Comparison of ENCODE assay signal across 14 cellular contexts in genomic region chr17:79020631-79021301, GRCh38. TPM values are rescaled to one million over a fixed set of nuclear protein-coding genes. Genes with fewer than 3 reads are reported as not detected.
DNase-seq lines count a peak whose midpoint lies in the region; ATAC-seq, FAIRE-seq and TF ChIP-seq lines count a peak whose summit lies in the region.
"Had no signal": no experiment of that assay in that cellular context is flagged by ENCODE, and none has a peak within 500 bp of the region (broad histone marks: within the 10 kb centered on the region; RNA-seq: fewer than 3 reads in every experiment).

No MANE protein-coding gene starts in this region.

- peaks cover 5% of the 10 kb centered on the region for H3K79me2 ChIP-seq in HepG2 (ENCODE audit: insufficient read depth, low read length)

- TF ChIP-seq CTCF in HFFc6 (IDR thresholded peaks at IDR 0.05) (no peak), chondrocyte (IDR thresholded peaks at IDR 0.05) (no peak), HepG2 (CRISPR knock-in tag; IDR thresholded peaks at IDR 0.05) (no peak), stomach (IDR thresholded peaks at IDR 0.05) (no peak)

- POLR2A ChIA-PET in HepG2 (lab: Yijun Ruan, JAX) = interaction anchor here (0.8 to 1.9 kb wide), 5 partner anchors 8 to 54 kb away, joined by 3 to 8 read pairs (median 4); partner anchors contain the start of genes CANT1 and ENGASE
- POLR2A ChIA-PET in activated CD4-positive, alpha-beta T cell treated with anti-CD3 and anti-CD28 coated beads for 36 hours (lab: Charles Lee) = no interaction called here

- no peak overlapping the region for H3K27ac ChIP-seq in HepG2 (ENCODE audit: extremely low read length, insufficient read depth, low read length)
- peak overlapping the region in 4 of 5 donors; percentile 63 to 76 (median 73) for H3K27ac ChIP-seq in stomach
- H3K27ac ChIP-seq: KMS-11 had no signal

- H3K27me3 Mint-ChIP-seq in HFFc6 (ENCODE audit: insufficient read depth) (peaks cover 4% of the 10 kb centered on the region; the same call in 1 of the 2 replicates), chondrocyte (ENCODE audit: low read depth) (peaks cover 4% of the 10 kb centered on the region)
- peaks cover 27% of the 10 kb centered on the region for H3K27me3 Mint-ChIP-seq in activated CD4-positive, alpha-beta T cell treated with anti-CD3 and anti-CD28 coated beads for 36 hours

- H3K27me3 ChIP-seq in HepG2 (ENCODE audit: control insufficient read depth in 1 of 2, insufficient read depth in 2 of 2, low read length in 2 of 2) = no peaks in the 10 kb centered on the region
- H3K27me3 ChIP-seq in stomach = peaks cover 0 to 31% (median 20%) of the 10 kb centered on the region in 3 donors

- no peak for ATAC-seq in HepG2
- ATAC-seq in activated CD4-positive, alpha-beta T cell treated with anti-CD3 and anti-CD28 coated beads for 36 hours = no peak
- ATAC-seq: activated T-cell treated with anti-CD3 and anti-CD28 coated beads, Interleukin-2, amount 50 U/mL, for 72 hours had no signal

- TF ChIP-seq POLR2A in HepG2 (IDR thresholded peaks at IDR 0.05; ENCODE audit: insufficient read depth in 1 of 2, low read depth in 2 of 2, low read length in 2 of 2) (no peak), stomach (IDR thresholded peaks at IDR 0.05) (no peak)

- peaks cover 5% of the 10 kb centered on the region; the same call in 1 of the 2 replicates for H3K9me3 ChIP-seq in HepG2 (ENCODE audit: low read length)
- no peaks in the 10 kb centered on the region for H3K9me3 ChIP-seq in stomach

- peaks cover 50% of the 10 kb centered on the region for H3K4me1 ChIP-seq in HepG2 (ENCODE audit: insufficient read depth, low read length)
- peaks cover 58 to 71% (median 64%) of the 10 kb centered on the region in 4 donors for H3K4me1 ChIP-seq in stomach

- TF ChIP-seq EP300 in HepG2 (IDR thresholded peaks at IDR 0.05; ENCODE audit: low read depth in 2 of 2, low read length in 2 of 2) = no peak
- no peak for TF ChIP-seq EP300 in HepG2 (CRISPR knock-in tag; IDR thresholded peaks at IDR 0.05; ENCODE audit: borderline replicate concordance)
- no peak for TF ChIP-seq EP300 in stomach (IDR thresholded peaks at IDR 0.05)

- no peak overlapping the region for H2AFZ ChIP-seq in HepG2 (ENCODE audit: low read length)

- no peak overlapping the region for H3K4me3 ChIP-seq in HepG2 (replicated peaks in 1 of 3; ENCODE audit: insufficient read depth in 1 of 3, low read depth in 2 of 3, low read length in 3 of 3)
- H3K4me3 ChIP-seq in stomach = no peak overlapping the region

- peak overlapping the region; percentile 47; the same call in 1 of the 2 replicates for H3K4me2 ChIP-seq in HepG2 (ENCODE audit: low read depth, low read length)
- H3K4me2 ChIP-seq: KMS-11 had no signal

- no peak for TF ChIP-seq RAD21 in HepG2 (CRISPR knock-in tag; IDR thresholded peaks at IDR 0.05)

- in situ Hi-C loops in HepG2 (cut with HindIII; ENCODE audit: extremely low pct_ligation_motif_present, low pct_unique_long_range_greater_than_20kb) = no loop called here

- no peak for FAIRE-seq in HepG2 (lab: Jason Lieb, UNC)

- CTCF ChIA-PET in HepG2 (lab: Yijun Ruan, JAX; ENCODE audit: low intra/inter-chr PET ratio, low total read pairs) = interaction anchor here (2.2 to 4.9 kb wide), 2 partner anchors 21 to 24 kb away, joined by 21 to 71 read pairs; no protein-coding TSS in a partner anchor
- CTCF ChIA-PET in activated CD4-positive, alpha-beta T cell treated with anti-CD3 and anti-CD28 coated beads for 36 hours (lab: Charles Lee) = interaction anchor here (0.7 to 1.2 kb wide), 4 partner anchors 15 to 98 kb away, joined by 3 to 4 read pairs (median 4); no protein-coding TSS in a partner anchor

- BruUV-seq in HepG2 (replicated peaks; lab: Mats Ljungman, UMichigan) = no TSS peak

- intact Hi-C loops in HepG2 (cut with micrococcal nuclease; ENCODE audit: unreplicated experiment) = no loop called here
- intact Hi-C loops in stomach (cut with DNase I; ENCODE audit: low total_unique reads) = no loop called here
- intact Hi-C loops in activated CD4-positive, alpha-beta T cell treated with anti-CD3 and anti-CD28 coated beads for 36 hours (cut with DNase I, micrococcal nuclease) = no loop called here

- H3K9me3 Mint-ChIP-seq in HFFc6 = peaks cover 1% of the 10 kb centered on the region; the same call in 1 of the 2 replicates
- no peaks in the 10 kb centered on the region for H3K9me3 Mint-ChIP-seq in chondrocyte (ENCODE audit: low read depth)
- H3K9me3 Mint-ChIP-seq in activated CD4-positive, alpha-beta T cell treated with anti-CD3 and anti-CD28 coated beads for 36 hours (ENCODE audit: low read depth) = no peaks in the 10 kb centered on the region
- H3K9me3 Mint-ChIP-seq: activated T-cell treated with anti-CD3 and anti-CD28 coated beads, Interleukin-2, amount 50 U/mL, for 72 hours had no signal

- H3K4me1 Mint-ChIP-seq in HFFc6 (ENCODE audit: low read depth) (peaks cover 31% of the 10 kb centered on the region), chondrocyte (ENCODE audit: low read depth) (peaks cover 46% of the 10 kb centered on the region)
- H3K4me1 Mint-ChIP-seq in activated CD4-positive, alpha-beta T cell treated with anti-CD3 and anti-CD28 coated beads for 36 hours = peaks cover 3% of the 10 kb centered on the region

- H3K36me3 Mint-ChIP-seq in HFFc6 (ENCODE audit: low read depth) (no peaks in the 10 kb centered on the region), chondrocyte (ENCODE audit: low read depth) (peaks cover 1% of the 10 kb centered on the region)
- H3K36me3 Mint-ChIP-seq in activated CD4-positive, alpha-beta T cell treated with anti-CD3 and anti-CD28 coated beads for 36 hours (ENCODE audit: low read depth) = no peaks in the 10 kb centered on the region

- H3K36me3 ChIP-seq in HepG2 (replicated peaks in 1 of 2; ENCODE audit: control insufficient read depth in 1 of 2, insufficient read depth in 2 of 2, low read length in 2 of 2) (no peaks in the 10 kb centered on the region; a peak in 1 of 5 replicates), stomach (no peaks in the 10 kb centered on the region)

- H3K9ac ChIP-seq in HepG2 (ENCODE audit: insufficient read depth, low read depth, low read length) = no peak overlapping the region
- H3K9ac ChIP-seq: KMS-11 had no signal

- DNase-seq in HFFc6 (no peak), chondrocyte (ENCODE audit: low spot score) (no peak), HepG2 (ENCODE audit: low spot score) (no peak), stomach (no peak), T-helper 9 cell (no peak), GOT3 (lab: John Stamatoyannopoulos, UW) (no peak), A172 (ENCODE audit: low spot score) (no peak)
- DNase-seq in activated CD4-positive, alpha-beta T cell treated with anti-CD3 and anti-CD28 coated beads for 36 hours = no peak
- DNase-seq: activated CD4-positive, alpha-beta T cell treated with anti-CD3 and anti-CD28 coated beads, Interleukin-2, amount 50 U/mL, for 1 hour; activated T-cell treated with anti-CD3 and anti-CD28 coated beads, Interleukin-2, amount 50 U/mL, for 72 hours; DMS79; NCI-H1694 treated with DMSO at 0.1 percent for 48 hours; NCI-H748 treated with DMSO at 0.1 percent for 48 hours had no signal

- peak overlapping the region; percentile 55; the same call in 1 of the 2 replicates for H3K27ac Mint-ChIP-seq in HFFc6
- peak overlapping the region; percentile 88 for H3K27ac Mint-ChIP-seq in chondrocyte (ENCODE audit: unreplicated experiment)
- H3K27ac Mint-ChIP-seq in activated CD4-positive, alpha-beta T cell treated with anti-CD3 and anti-CD28 coated beads for 36 hours = no peak overlapping the region
- H3K27ac Mint-ChIP-seq: activated T-cell treated with anti-CD3 and anti-CD28 coated beads, Interleukin-2, amount 50 U/mL, for 72 hours had no signal

- WGBS in HepG2 (ENCODE audit: low lambda C conversion rate) = 73% methylated on average over 2 of the region's 2 CpGs
- WGBS in stomach, 5 donors = 69 to 78% (median 73%) methylated on average over 2 of the region's 2 CpGs

- no peaks in the 10 kb centered on the region for H4K20me1 ChIP-seq in HepG2 (ENCODE audit: insufficient read depth, low read length)

- H3K4me3 Mint-ChIP-seq in HFFc6 (no peak overlapping the region), chondrocyte (ENCODE audit: unreplicated experiment) (no peak overlapping the region)
- H3K4me3 Mint-ChIP-seq in activated CD4-positive, alpha-beta T cell treated with anti-CD3 and anti-CD28 coated beads for 36 hours = no peak overlapping the region
- H3K4me3 Mint-ChIP-seq: activated T-cell treated with anti-CD3 and anti-CD28 coated beads, Interleukin-2, amount 50 U/mL, for 72 hours had no signal

RNA-seq across cellular contexts. Expression of gene C1QTNF1, which starts 3.2 kb away (rescaled TPM):
- 10 to 100 TPM in 2 of 6 experiments, 1 to 10 TPM in 4; 8.0 to 15.0 (median 8.6) TPM for total RNA-seq in HFFc6 (2021; fragmentation: NEBNext Ultra II Directional; extraction: Animal tissue kit (Norgen Biotek cat#: 25700))
- total RNA-seq in chondrocyte (74.7 to 96.2 TPM (median 74.9 TPM) in 3 replicates), HepG2 (2016; rRNA removed; fragmentation: Illumina TruSeq; extraction: Trizol) (0.18 and 0.36 TPM in 2 replicates), stomach (10 to 100 TPM in 3 of 5 donors, 1 to 10 TPM in 2; 6.4 to 20.3 (median 10.1) TPM)
- 0.30 TPM in 1 of 2 replicates, not detected in the other for total RNA-seq in HepG2 (2016; cell fraction: cytosol; rRNA removed; fragmentation: Illumina TruSeq; extraction: Trizol; ENCODE audit: low read depth)
- total RNA-seq in HepG2 (2016; cell fraction: insoluble cytoplasmic fraction; rRNA removed; fragmentation: Illumina TruSeq; extraction: Trizol) = 0.10 and 0.58 TPM in 2 replicates
- 0.06 and 0.31 TPM in 2 replicates for total RNA-seq in HepG2 (2016; cell fraction: membrane; rRNA removed; fragmentation: Illumina TruSeq; extraction: Trizol)
- 0.56 and 0.90 TPM in 2 replicates for total RNA-seq in HepG2 (2016; cell fraction: nucleus; rRNA removed; fragmentation: Illumina TruSeq; extraction: Trizol)
- polyA plus RNA-seq in HepG2 (2011; rRNA removed) (0.86 and 2.1 TPM in 2 replicates), stomach (10 to 100 TPM in 2 of 3 donors, 1 to 10 TPM in 1; 2.9 to 18.2 (median 15.3) TPM)
- polyA plus RNA-seq in HepG2 (2011; cell fraction: cytosol; rRNA removed) = 0.94 and 1.2 TPM in 2 replicates
- 1.4 TPM in 2 replicates for polyA plus RNA-seq in HepG2 (2011; cell fraction: nucleus; rRNA removed)
- polyA plus RNA-seq in HepG2 (2012) = 1.0 and 1.5 TPM in 2 replicates
- polyA plus RNA-seq in HepG2 (2016; cell fraction: cytosol; fragmentation: Illumina TruSeq; extraction: Trizol; ENCODE audit: low read depth) = 0.08 TPM in 1 of 2 replicates, not detected in the other
- 0.12 and 0.25 TPM in 2 replicates for polyA plus RNA-seq in HepG2 (2016; cell fraction: insoluble cytoplasmic fraction; fragmentation: Illumina TruSeq; extraction: Trizol; ENCODE audit: low read depth)
- 0.09 and 0.17 TPM in 2 replicates for polyA plus RNA-seq in HepG2 (2016; cell fraction: membrane; fragmentation: Illumina TruSeq; extraction: Trizol; ENCODE audit: low read depth)
- 0.45 and 0.55 TPM in 2 replicates for polyA plus RNA-seq in HepG2 (2016; cell fraction: nucleus; fragmentation: Illumina TruSeq; extraction: Trizol; ENCODE audit: insufficient read depth, low read depth)
- polyA minus RNA-seq in HepG2 (2011; rRNA and poly(A)+ RNA removed; ENCODE audit: low replicate concordance) = 2.2 TPM in 1 of 2 replicates, not detected in the other
- 0.59 and 0.70 TPM in 2 replicates for polyA minus RNA-seq in HepG2 (2011; cell fraction: cytosol; rRNA and poly(A)+ RNA removed)
- polyA minus RNA-seq in HepG2 (2011; cell fraction: nucleus; rRNA and poly(A)+ RNA removed) = 1.6 and 2.2 TPM in 2 replicates
- total RNA-seq in activated CD4-positive, alpha-beta T cell treated with anti-CD3 and anti-CD28 coated beads for 36 hours = under 1 TPM in 1 of 2 experiments, not detected in 1; 0.14 TPM
- total RNA-seq in A172 (2014; rRNA removed; shearing (Covaris generic)) = 6.5 and 11.8 TPM in 2 replicates

RNA-seq across cellular contexts. Expression of gene CANT1, which starts 11.2 kb away (rescaled TPM):
- total RNA-seq in HFFc6 (2021; fragmentation: NEBNext Ultra II Directional; extraction: Animal tissue kit (Norgen Biotek cat#: 25700)) = 100 to 1,000 TPM in 2 of 6 experiments, 10 to 100 TPM in 4; 84.2 to 103 (median 92.4) TPM
- total RNA-seq in chondrocyte = 37.3 to 50.5 TPM (median 47.9 TPM) in 3 replicates
- 24.9 and 34.1 TPM in 2 replicates for total RNA-seq in HepG2 (2016; rRNA removed; fragmentation: Illumina TruSeq; extraction: Trizol)
- 4.7 and 7.2 TPM in 2 replicates for total RNA-seq in HepG2 (2016; cell fraction: cytosol; rRNA removed; fragmentation: Illumina TruSeq; extraction: Trizol; ENCODE audit: low read depth)
- 22.7 and 35.6 TPM in 2 replicates for total RNA-seq in HepG2 (2016; cell fraction: insoluble cytoplasmic fraction; rRNA removed; fragmentation: Illumina TruSeq; extraction: Trizol)
- 18.3 and 22.7 TPM in 2 replicates for total RNA-seq in HepG2 (2016; cell fraction: membrane; rRNA removed; fragmentation: Illumina TruSeq; extraction: Trizol)
- 34.4 and 36.1 TPM in 2 replicates for total RNA-seq in HepG2 (2016; cell fraction: nucleus; rRNA removed; fragmentation: Illumina TruSeq; extraction: Trizol)
- polyA plus RNA-seq in HepG2 (2011; rRNA removed) = 42.1 and 42.6 TPM in 2 replicates
- 32.0 and 42.2 TPM in 2 replicates for polyA plus RNA-seq in HepG2 (2011; cell fraction: cytosol; rRNA removed)
- polyA plus RNA-seq in HepG2 (2011; cell fraction: nucleus; rRNA removed) = 39.8 and 43.1 TPM in 2 replicates
- 25.0 and 32.7 TPM in 2 replicates for polyA plus RNA-seq in HepG2 (2012)
- polyA plus RNA-seq in HepG2 (2016; cell fraction: cytosol; fragmentation: Illumina TruSeq; extraction: Trizol; ENCODE audit: low read depth) = 5.6 TPM in 2 replicates
- 23.0 and 24.4 TPM in 2 replicates for polyA plus RNA-seq in HepG2 (2016; cell fraction: insoluble cytoplasmic fraction; fragmentation: Illumina TruSeq; extraction: Trizol; ENCODE audit: low read depth)
- polyA plus RNA-seq in HepG2 (2016; cell fraction: membrane; fragmentation: Illumina TruSeq; extraction: Trizol; ENCODE audit: low read depth) = 13.8 and 16.2 TPM in 2 replicates
- 44.9 and 45.4 TPM in 2 replicates for polyA plus RNA-seq in HepG2 (2016; cell fraction: nucleus; fragmentation: Illumina TruSeq; extraction: Trizol; ENCODE audit: insufficient read depth, low read depth)
- polyA minus RNA-seq in HepG2 (2011; rRNA and poly(A)+ RNA removed; ENCODE audit: low replicate concordance) = 46.8 and 73.3 TPM in 2 replicates
- 34.5 and 40.3 TPM in 2 replicates for polyA minus RNA-seq in HepG2 (2011; cell fraction: cytosol; rRNA and poly(A)+ RNA removed)
- 27.8 and 31.3 TPM in 2 replicates for polyA minus RNA-seq in HepG2 (2011; cell fraction: nucleus; rRNA and poly(A)+ RNA removed)
- 100 to 1,000 TPM in 1 of 5 donors, 10 to 100 TPM in 4; 31.2 to 151 (median 70.1) TPM for total RNA-seq in stomach
- polyA plus RNA-seq in stomach = 10 to 100 TPM; 16.6 to 20.9 (median 18.1) TPM
- total RNA-seq in activated CD4-positive, alpha-beta T cell treated with anti-CD3 and anti-CD28 coated beads for 36 hours = 10 to 100 TPM; 44.0 to 52.9 TPM
- total RNA-seq in A172 (2014; rRNA removed; shearing (Covaris generic)) = 81.4 and 90.1 TPM in 2 replicates

RNA-seq across cellular contexts. Expression of gene LGALS3BP, which starts 41.0 kb away (rescaled TPM):
- total RNA-seq in HFFc6 (2021; fragmentation: NEBNext Ultra II Directional; extraction: Animal tissue kit (Norgen Biotek cat#: 25700)) = 10 to 100 TPM; 31.1 to 46.4 (median 43.4) TPM
- 120 to 177 TPM (median 127 TPM) in 3 replicates for total RNA-seq in chondrocyte
- 116 and 332 TPM in 2 replicates for total RNA-seq in HepG2 (2016; rRNA removed; fragmentation: Illumina TruSeq; extraction: Trizol)
- 62.3 and 63.4 TPM in 2 replicates for total RNA-seq in HepG2 (2016; cell fraction: cytosol; rRNA removed; fragmentation: Illumina TruSeq; extraction: Trizol; ENCODE audit: low read depth)
- 116 and 342 TPM in 2 replicates for total RNA-seq in HepG2 (2016; cell fraction: insoluble cytoplasmic fraction; rRNA removed; fragmentation: Illumina TruSeq; extraction: Trizol)
- 57.6 and 60.1 TPM in 2 replicates for total RNA-seq in HepG2 (2016; cell fraction: membrane; rRNA removed; fragmentation: Illumina TruSeq; extraction: Trizol)
- 311 and 384 TPM in 2 replicates for total RNA-seq in HepG2 (2016; cell fraction: nucleus; rRNA removed; fragmentation: Illumina TruSeq; extraction: Trizol)
- 137 and 185 TPM in 2 replicates for polyA plus RNA-seq in HepG2 (2011; rRNA removed)
- 89.4 and 111 TPM in 2 replicates for polyA plus RNA-seq in HepG2 (2011; cell fraction: cytosol; rRNA removed)
- 667 and 704 TPM in 2 replicates for polyA plus RNA-seq in HepG2 (2011; cell fraction: nucleus; rRNA removed)
- 341 and 458 TPM in 2 replicates for polyA plus RNA-seq in HepG2 (2012)
- polyA plus RNA-seq in HepG2 (2016; cell fraction: cytosol; fragmentation: Illumina TruSeq; extraction: Trizol; ENCODE audit: low read depth) = 36.8 and 37.2 TPM in 2 replicates
- polyA plus RNA-seq in HepG2 (2016; cell fraction: insoluble cytoplasmic fraction; fragmentation: Illumina TruSeq; extraction: Trizol; ENCODE audit: low read depth) = 103 and 140 TPM in 2 replicates
- polyA plus RNA-seq in HepG2 (2016; cell fraction: membrane; fragmentation: Illumina TruSeq; extraction: Trizol; ENCODE audit: low read depth) = 41.5 and 48.5 TPM in 2 replicates
- 669 and 711 TPM in 2 replicates for polyA plus RNA-seq in HepG2 (2016; cell fraction: nucleus; fragmentation: Illumina TruSeq; extraction: Trizol; ENCODE audit: insufficient read depth, low read depth)
- 165 and 565 TPM in 2 replicates for polyA minus RNA-seq in HepG2 (2011; rRNA and poly(A)+ RNA removed; ENCODE audit: low replicate concordance)
- 316 and 377 TPM in 2 replicates for polyA minus RNA-seq in HepG2 (2011; cell fraction: cytosol; rRNA and poly(A)+ RNA removed)
- polyA minus RNA-seq in HepG2 (2011; cell fraction: nucleus; rRNA and poly(A)+ RNA removed) = 112 and 148 TPM in 2 replicates
- 100 to 1,000 TPM in 4 of 5 donors, 10 to 100 TPM in 1; 94.5 to 625 (median 434) TPM for total RNA-seq in stomach
- 100 to 1,000 TPM in 2 of 3 donors, 10 to 100 TPM in 1; 63.4 to 212 (median 172) TPM for polyA plus RNA-seq in stomach
- 10 to 100 TPM; 64.4 to 71.2 TPM for total RNA-seq in activated CD4-positive, alpha-beta T cell treated with anti-CD3 and anti-CD28 coated beads for 36 hours
- total RNA-seq in A172 (2014; rRNA removed; shearing (Covaris generic)) = 352 and 514 TPM in 2 replicates

RNA-seq across cellular contexts. Expression of gene ENGASE, which starts 53.9 kb away (rescaled TPM):
- total RNA-seq in HFFc6 (2021; fragmentation: NEBNext Ultra II Directional; extraction: Animal tissue kit (Norgen Biotek cat#: 25700)) = 10 to 100 TPM; 11.1 to 13.8 (median 11.8) TPM
- total RNA-seq in chondrocyte = 16.8 to 30.7 TPM (median 19.7 TPM) in 3 replicates
- 2.8 and 10.6 TPM in 2 replicates for total RNA-seq in HepG2 (2016; rRNA removed; fragmentation: Illumina TruSeq; extraction: Trizol)
- total RNA-seq in HepG2 (2016; cell fraction: cytosol; rRNA removed; fragmentation: Illumina TruSeq; extraction: Trizol; ENCODE audit: low read depth) = 10.9 and 11.3 TPM in 2 replicates
- 2.1 and 11.0 TPM in 2 replicates for total RNA-seq in HepG2 (2016; cell fraction: insoluble cytoplasmic fraction; rRNA removed; fragmentation: Illumina TruSeq; extraction: Trizol)
- total RNA-seq in HepG2 (2016; cell fraction: membrane; rRNA removed; fragmentation: Illumina TruSeq; extraction: Trizol) = 4.0 and 4.4 TPM in 2 replicates
- 17.7 and 21.9 TPM in 2 replicates for total RNA-seq in HepG2 (2016; cell fraction: nucleus; rRNA removed; fragmentation: Illumina TruSeq; extraction: Trizol)
- polyA plus RNA-seq in HepG2 (2011; rRNA removed) = 18.1 and 30.3 TPM in 2 replicates
- 4.4 and 5.4 TPM in 2 replicates for polyA plus RNA-seq in HepG2 (2011; cell fraction: cytosol; rRNA removed)
- 327 and 364 TPM in 2 replicates for polyA plus RNA-seq in HepG2 (2011; cell fraction: nucleus; rRNA removed)
- 25.6 and 35.5 TPM in 2 replicates for polyA plus RNA-seq in HepG2 (2012)
- 0.50 and 0.71 TPM in 2 replicates for polyA plus RNA-seq in HepG2 (2016; cell fraction: cytosol; fragmentation: Illumina TruSeq; extraction: Trizol; ENCODE audit: low read depth)
- 3.3 and 4.0 TPM in 2 replicates for polyA plus RNA-seq in HepG2 (2016; cell fraction: insoluble cytoplasmic fraction; fragmentation: Illumina TruSeq; extraction: Trizol; ENCODE audit: low read depth)
- 1.3 and 1.4 TPM in 2 replicates for polyA plus RNA-seq in HepG2 (2016; cell fraction: membrane; fragmentation: Illumina TruSeq; extraction: Trizol; ENCODE audit: low read depth)
- 64.3 and 73.5 TPM in 2 replicates for polyA plus RNA-seq in HepG2 (2016; cell fraction: nucleus; fragmentation: Illumina TruSeq; extraction: Trizol; ENCODE audit: insufficient read depth, low read depth)
- polyA minus RNA-seq in HepG2 (2011; rRNA and poly(A)+ RNA removed; ENCODE audit: low replicate concordance) = 27.1 and 30.9 TPM in 2 replicates
- 4.3 and 5.1 TPM in 2 replicates for polyA minus RNA-seq in HepG2 (2011; cell fraction: cytosol; rRNA and poly(A)+ RNA removed)
- 56.1 and 79.6 TPM in 2 replicates for polyA minus RNA-seq in HepG2 (2011; cell fraction: nucleus; rRNA and poly(A)+ RNA removed)
- 100 to 1,000 TPM in 1 of 5 donors, 10 to 100 TPM in 4; 33.8 to 505 (median 65.9) TPM for total RNA-seq in stomach
- 10 to 100 TPM in 2 of 3 donors, 1 to 10 TPM in 1; 6.6 to 23.8 (median 20.1) TPM for polyA plus RNA-seq in stomach
- total RNA-seq in activated CD4-positive, alpha-beta T cell treated with anti-CD3 and anti-CD28 coated beads for 36 hours = 10 to 100 TPM; 17.3 to 23.7 TPM
- total RNA-seq in A172 (2014; rRNA removed; shearing (Covaris generic)) = 8.8 and 9.1 TPM in 2 replicates
